16 cellular contexts compared by ENCODE assay signal in the genomic region with DNA sequence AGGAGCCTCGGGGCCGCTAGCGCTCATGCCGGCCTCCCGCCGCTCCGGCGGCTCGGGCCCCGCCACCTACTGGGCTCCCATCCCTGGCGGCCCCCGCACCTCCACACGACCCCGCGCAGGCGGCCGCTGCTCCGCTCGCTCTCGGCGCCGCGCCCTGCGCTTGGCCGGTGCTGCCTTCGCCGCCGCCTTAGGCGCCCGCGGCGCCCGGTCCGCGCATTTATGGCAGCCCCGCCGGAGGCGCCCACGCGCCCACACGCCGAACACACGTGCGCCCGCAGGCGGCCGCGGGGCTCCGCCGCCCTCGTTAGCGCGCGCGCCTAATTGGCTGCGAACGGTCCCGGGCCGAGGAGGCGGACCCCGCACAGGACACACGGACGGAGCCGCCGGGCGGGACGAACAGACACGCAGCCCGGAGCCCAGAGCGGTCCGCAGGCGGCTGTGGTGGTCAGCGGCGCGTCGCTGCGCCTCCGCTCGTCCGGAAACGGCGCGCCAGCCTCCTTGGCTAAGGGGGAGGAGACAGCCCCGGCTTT. TPM values are rescaled to one million over a fixed set of nuclear protein-coding genes. Genes with fewer than 3 reads are reported as not detected.
A peak's percentile ranks its signal among the peaks of the same experiment; 100 is the strongest.
DNase-seq lines count a peak whose midpoint lies in the region; ATAC-seq, FAIRE-seq and TF ChIP-seq lines count a peak whose summit lies in the region.
"Had no signal": no experiment of that assay in that cellular context is flagged by ENCODE, and none has a peak within 500 bp of the region (broad histone marks: within the 10 kb centered on the region; RNA-seq: fewer than 3 reads in every experiment).

TSS of gene NKX1-1 (minus strand) at position 27 of the 530 bp plus-strand sequence. CDS start at position 27, 0 bp downstream.

- no peak for FAIRE-seq in A549 (lab: Jason Lieb, UNC)
- FAIRE-seq: HepG2 had no signal

- no peak for TF ChIP-seq EP300 in A549 (IDR thresholded peaks at IDR 0.05)

- peak within 1 kb of the TSS; percentile 48; the same call in 1 of the 3 replicates for H3K4me2 ChIP-seq in A549

- H3K27ac ChIP-seq in A549 = no peak within 1 kb of the TSS
- no peak within 1 kb of the TSS for H3K27ac ChIP-seq in CD4-positive, CD25-positive, alpha-beta regulatory T cell (ENCODE audit: insufficient read depth, low read length, poor library complexity, severe bottlenecking)
- no peak within 1 kb of the TSS for H3K27ac ChIP-seq in left lung

- TF ChIP-seq POLR2A in A549 (IDR thresholded peaks at IDR 0.05; ENCODE audit: low read length) = no peak

- TF ChIP-seq CTCF in A549 (IDR thresholded peaks at IDR 0.05) = no peak
- TF ChIP-seq CTCF in left lung (IDR thresholded peaks at IDR 0.05) = no peak
- no peak for TF ChIP-seq CTCF in MCF 10A (IDR thresholded peaks at IDR 0.05; ENCODE audit: unreplicated experiment)

- CTCF ChIA-PET in A549 (lab: Yijun Ruan, JAX) = no interaction called here
- CTCF ChIA-PET in MCF 10A (lab: Yijun Ruan, JAX) = no interaction called here

- H3K4me1 ChIP-seq in A549 (no peaks in the 10 kb centered on the region), left lung (peaks cover 0 to 9% of the 10 kb centered on the region in 2 donors)
- H3K4me1 ChIP-seq in CD4-positive, CD25-positive, alpha-beta regulatory T cell (ENCODE audit: control insufficient read depth, insufficient read depth, low read length, poor library complexity, severe bottlenecking) = peaks cover 6% of the 10 kb centered on the region

- no peak within 1 kb of the TSS for H3K4me3 ChIP-seq in A549
- H3K4me3 ChIP-seq in CD4-positive, CD25-positive, alpha-beta regulatory T cell (ENCODE audit: low read depth, low read length) = no peak within 1 kb of the TSS
- no peak within 1 kb of the TSS for H3K4me3 ChIP-seq in left lung

- peaks cover 53% of the 10 kb centered on the region for H3K27me3 Mint-ChIP-seq in CD4-positive, CD25-positive, alpha-beta regulatory T cell
- H3K27me3 Mint-ChIP-seq in MCF 10A (ENCODE audit: insufficient read depth, unreplicated experiment) = peaks cover 21% of the 10 kb centered on the region

- H3K27me3 ChIP-seq in CD4-positive, CD25-positive, alpha-beta regulatory T cell (ENCODE audit: control insufficient read depth, insufficient read depth, low read length) = peaks cover 7% of the 10 kb centered on the region
- H3K27me3 ChIP-seq in left lung = peaks cover 98 to 100% of the 10 kb centered on the region in 2 donors

- intact Hi-C loops in left lung (cut with DNase I) = no loop called here
- intact Hi-C loops in MCF 10A (cut with micrococcal nuclease) = no loop called here

- DNase-seq in A549 (ENCODE audit: low read depth in 1 of 2, low spot score in 1 of 2) (no peak), left lung (peak; percentile 15 to 68), MCF 10A (ENCODE audit: unreplicated experiment) (no peak), COLO829 (ENCODE audit: low spot score) (no peak)
- DNase-seq in CD4-positive, CD25-positive, alpha-beta regulatory T cell = no peak
- peak; percentile 20 to 21 for DNase-seq in activated T-cell treated with anti-CD3 and anti-CD28 coated beads, Interleukin-2, amount 50 U/mL, for 48 hours
- DNase-seq: activated CD4-positive, alpha-beta T cell treated with anti-CD3 and anti-CD28 coated beads, Interleukin-2, amount 50 U/mL, for 4 hours; CD4-positive, alpha-beta T cell; GDM1 had no signal

- peaks cover 0 to 16% (median 4%) of the 10 kb centered on the region in 4 donors for H3K4me1 Mint-ChIP-seq in CD4-positive, CD25-positive, alpha-beta regulatory T cell
- H3K4me1 Mint-ChIP-seq in MCF 10A (ENCODE audit: insufficient read depth, unreplicated experiment) = no peaks in the 10 kb centered on the region

- POLR2A ChIA-PET in A549 (lab: Yijun Ruan, JAX) (no interaction called here), MCF 10A (lab: Yijun Ruan, JAX) (no interaction called here)

- no peak for TF ChIP-seq RAD21 in A549 (conservative IDR thresholded peaks at IDR 0.05 in 1 of 2, IDR thresholded peaks at IDR 0.05 in 1 of 2)

- peak within 1 kb of the TSS in 1 of 3 donors; percentile 63 for H3K27ac Mint-ChIP-seq in CD4-positive, CD25-positive, alpha-beta regulatory T cell
- no peak within 1 kb of the TSS for H3K27ac Mint-ChIP-seq in MCF 10A (ENCODE audit: low read depth, unreplicated experiment)
- H3K27ac Mint-ChIP-seq: CD4-positive, alpha-beta T cell had no signal

- BruUV-seq in MCF 10A (replicated peaks; lab: Mats Ljungman, UMichigan) = no TSS peak

- H3K9me3 ChIP-seq in A549 (no peaks in the 10 kb centered on the region), left lung (no peaks in the 10 kb centered on the region)
- no peaks in the 10 kb centered on the region for H3K9me3 ChIP-seq in CD4-positive, CD25-positive, alpha-beta regulatory T cell (ENCODE audit: control insufficient read depth in 2 of 2, low read length in 2 of 2)

- peak within 1 kb of the TSS in 3 of 4 donors; percentile 15 to 83 (median 59) for H3K4me3 Mint-ChIP-seq in CD4-positive, CD25-positive, alpha-beta regulatory T cell
- H3K4me3 Mint-ChIP-seq in MCF 10A (ENCODE audit: unreplicated experiment) = no peak within 1 kb of the TSS
- H3K4me3 Mint-ChIP-seq: CD4-positive, alpha-beta T cell had no signal

- WGBS in A549 (ENCODE audit: missing lambda C conversion rate) = no CpG with 5 or more reads among the region's 84 CpGs

- H3K36me3 ChIP-seq in CD4-positive, CD25-positive, alpha-beta regulatory T cell (ENCODE audit: control insufficient read depth, insufficient read depth, low read length) = no peaks in the 10 kb centered on the region
- no peaks in the 10 kb centered on the region for H3K36me3 ChIP-seq in left lung

- ATAC-seq in A549 = no peak
- no peak for ATAC-seq in CD4-positive, CD25-positive, alpha-beta regulatory T cell (ENCODE audit: low read depth in 2 of 2)
- no peak for ATAC-seq in left lung
- ATAC-seq in GM21390 (IDR thresholded peaks at IDR 0.05; ENCODE audit: unreplicated experiment) = no peak
- ATAC-seq: HepG2 had no signal

- no peaks in the 10 kb centered on the region for H3K36me3 Mint-ChIP-seq in CD4-positive, CD25-positive, alpha-beta regulatory T cell
- peaks cover 4% of the 10 kb centered on the region for H3K36me3 Mint-ChIP-seq in MCF 10A (ENCODE audit: insufficient read depth, unreplicated experiment)

- peaks cover 0 to 6% (median 0%) of the 10 kb centered on the region in 7 donors for H3K9me3 Mint-ChIP-seq in CD4-positive, CD25-positive, alpha-beta regulatory T cell
- no peaks in the 10 kb centered on the region for H3K9me3 Mint-ChIP-seq in MCF 10A (ENCODE audit: unreplicated experiment)
- H3K9me3 Mint-ChIP-seq: CD4-positive, alpha-beta T cell had no signal

TF ChIP-seq in A549, 52 proteins besides CTCF, POLR2A, EP300 and RAD21:
- TF ChIP-seq NR3C1 (IDR thresholded peaks at IDR 0.05) = no peak
- TF ChIP-seq NFE2L2 (conservative IDR thresholded peaks at IDR 0.05; ENCODE audit: low read length) = no peak
- no peak for TF ChIP-seq EHMT2 (IDR thresholded peaks at IDR 0.05; ENCODE audit: low read depth)
- no peak for TF ChIP-seq CBX2 (IDR thresholded peaks at IDR 0.05; ENCODE audit: borderline replicate concordance, low read depth)
- TF ChIP-seq CHD4 (IDR thresholded peaks at IDR 0.05; ENCODE audit: borderline replicate concordance) = no peak

RNA-seq across cellular contexts. Expression of gene NKX1-1, which starts in this region (rescaled TPM):
- not detected in 2 replicates for polyA plus RNA-seq in A549 (2011; rRNA removed)
- not detected in 2 replicates for polyA plus RNA-seq in A549 (2012; cell fraction: cytosol; rRNA removed)
- polyA plus RNA-seq in A549 (2012; cell fraction: nucleus; rRNA removed) = not detected in 2 replicates
- polyA plus RNA-seq in A549 (2017; fragmentation: RNase III; extraction: RNeasy Plus Mini Kit Qiagen cat#74134 plus additional on column Dnase treatment) = not detected in 3 replicates
- polyA minus RNA-seq in A549 (2011; rRNA and poly(A)+ RNA removed) = not detected in 2 replicates
- total RNA-seq in CD4-positive, CD25-positive, alpha-beta regulatory T cell = not detected
- not detected for polyA plus RNA-seq in CD4-positive, CD25-positive, alpha-beta regulatory T cell
- total RNA-seq in left lung = not detected
- total RNA-seq in MCF 10A (2022) = not detected in 2 replicates
- total RNA-seq: CD4-positive, alpha-beta T cell; epithelial cell of proximal tubule; HepG2; pulmonary artery endothelial cell; T-helper 2 cell treated with Interferon-gamma antibody and Interleukin-4, amounts not matched to agents 100 ng/mL and 5 ng/mL, for 36 hours; temporal lobe had no signal
- polyA plus RNA-seq: adipose tissue, HepG2 had no signal

Comparison
In these comparisons a context has a peak if more than half of its experiments do, and no peak if none do; other contexts are left out.
1. Peak in DNase-seq in left lung; RNA of the gene not detected or under 1 TPM.
2. DNase-seq: peak in activated T-cell treated with anti-CD3 and anti-CD28 coated beads, Interleukin-2, amount 50 U/mL, for 48 hours (2 of 2); none in A549 (0 of 2), CD4-positive, CD25-positive, alpha-beta regulatory T cell (0 of 3), MCF 10A (single experiment) and COLO829 (single experiment).